8 cellular contexts compared by ENCODE assay signal in the genomic region with DNA sequence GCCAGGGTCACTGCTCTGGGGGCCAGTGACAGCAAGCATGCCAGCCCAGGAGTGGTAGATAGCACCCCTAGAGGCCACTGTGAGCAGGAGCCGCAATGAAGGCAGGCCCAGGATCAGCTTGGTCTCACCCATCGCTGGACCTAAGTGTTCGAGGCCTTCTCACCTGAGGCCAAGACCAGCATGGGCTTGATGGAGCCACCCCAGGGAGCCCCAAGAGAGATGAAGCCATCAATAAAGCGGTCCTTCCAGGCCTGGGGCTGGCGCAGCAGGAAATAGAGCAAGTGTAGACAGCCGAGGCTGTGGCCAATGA. TPM values are rescaled to one million over a fixed set of nuclear protein-coding genes. Genes with fewer than 3 reads are reported as not detected.
DNase-seq lines count a peak whose midpoint lies in the region; ATAC-seq and TF ChIP-seq lines count a peak whose summit lies in the region.

No MANE protein-coding gene starts in this region.

- peaks cover 11 to 15% of the 10 kb centered on the region in 2 experiments for H3K4me1 ChIP-seq in neutrophil (ENCODE audit: control insufficient read depth in 1 of 2, insufficient read depth in 1 of 2, low read depth in 1 of 2, low read length in 1 of 2)

- no peak for TF ChIP-seq POLR2A in erythroblast (IDR thresholded peaks at IDR 0.05; ENCODE audit: low read length)

- TF ChIP-seq CTCF in WI38 (IDR thresholded peaks at IDR 0.05; ENCODE audit: low read depth, low read length): peak; percentile 57
- peak; percentile 48 for TF ChIP-seq CTCF in neutrophil (IDR thresholded peaks at IDR 0.05)

- DNase-seq in ELF-1 (ENCODE audit: low read depth, low spot score) (peak; percentile 75), HT-29 (ENCODE audit: low spot score) (peak; percentile 60), erythroblast (lab: John Stamatoyannopoulos, UW) (peak; percentile 56 to 61)
- DNase-seq in effector CD8-positive, alpha-beta T cell (lab: John Stamatoyannopoulos, UW): no peak

- H3K9me3 ChIP-seq in neutrophil: no peaks in the 10 kb centered on the region

- peaks cover 45% of the 10 kb centered on the region for H3K36me3 ChIP-seq in neutrophil

- H3K4me3 ChIP-seq in WI38 (ENCODE audit: low read depth, low read length) (no peak overlapping the region), neutrophil (ENCODE audit: low read depth in 1 of 2, low read length in 1 of 2) (no peak overlapping the region)

- no peak for ATAC-seq in GM18520 (IDR thresholded peaks at IDR 0.05; ENCODE audit: unreplicated experiment)
- no peak for ATAC-seq in GM18861 (IDR thresholded peaks at IDR 0.05; ENCODE audit: unreplicated experiment)

- no peak overlapping the region for H3K27ac ChIP-seq in neutrophil

- no peaks in the 10 kb centered on the region for H3K27me3 ChIP-seq in neutrophil

RNA-seq across cellular contexts. Expression of a gene that starts 1.8 kb away (rescaled TPM):
- total RNA-seq in HT-29 (2014; rRNA removed; shearing (Covaris generic)): 1.4 and 3.3 TPM in 2 replicates

RNA-seq across cellular contexts. Expression of a gene that starts 5.5 kb away (rescaled TPM):
- total RNA-seq in HT-29 (2014; rRNA removed; shearing (Covaris generic)): 173 and 191 TPM in 2 replicates

RNA-seq across cellular contexts. Expression of a gene that starts 10.5 kb away (rescaled TPM):
- 2.2 and 3.5 TPM in 2 replicates for total RNA-seq in HT-29 (2014; rRNA removed; shearing (Covaris generic))

RNA-seq across cellular contexts. Expression of a gene that starts 26.3 kb away (rescaled TPM):
- 10.0 and 14.1 TPM in 2 replicates for total RNA-seq in HT-29 (2014; rRNA removed; shearing (Covaris generic))

RNA-seq across cellular contexts. Expression of a gene that starts 38.1 kb away (rescaled TPM):
- total RNA-seq in HT-29 (2014; rRNA removed; shearing (Covaris generic)): not detected in 2 replicates
